Comparison of ENCODE assay signal across 11 cellular contexts in the genomic region with DNA sequence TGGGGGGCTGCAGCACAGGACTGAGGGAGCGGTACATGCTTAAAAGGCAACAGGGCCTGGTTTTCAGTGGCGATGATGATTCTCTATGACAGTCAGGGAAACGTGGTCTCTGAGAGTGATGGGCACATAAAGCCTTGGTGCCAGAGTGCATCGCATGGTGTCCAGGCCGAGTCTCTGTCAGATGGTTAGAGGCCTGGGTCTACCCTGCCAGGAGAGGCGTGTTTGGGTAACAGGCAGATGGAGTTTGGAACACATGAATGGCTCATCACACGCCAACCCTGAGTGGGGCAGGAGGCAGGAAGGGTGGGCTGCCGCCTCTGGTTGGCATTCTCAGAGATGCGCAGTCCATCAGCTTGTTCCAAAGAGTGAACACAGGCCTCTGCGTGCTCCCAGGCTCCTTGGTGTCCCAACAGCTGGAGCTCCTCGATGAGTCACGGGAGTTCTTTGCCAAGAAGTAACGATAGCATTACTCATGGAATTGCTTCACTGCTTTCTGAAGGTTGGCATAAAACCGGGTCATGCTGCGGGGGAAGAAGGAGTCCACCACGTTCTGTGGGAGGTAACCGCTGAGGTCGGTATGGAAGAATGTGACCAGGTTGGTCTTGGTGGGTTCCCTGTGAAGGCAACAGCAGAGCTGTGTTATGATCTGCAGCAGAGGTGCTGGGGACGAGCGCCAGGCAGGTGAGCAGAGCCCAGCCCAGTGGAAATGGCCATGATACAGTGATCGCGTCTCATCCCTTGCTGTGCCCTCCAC. TPM values are rescaled to one million over a fixed set of nuclear protein-coding genes. Genes with fewer than 3 reads are reported as not detected.
A peak's percentile ranks its signal among the peaks of the same experiment; 100 is the strongest.
DNase-seq lines count a peak whose midpoint lies in the region; ATAC-seq and TF ChIP-seq lines count a peak whose summit lies in the region.
"Had no signal": no experiment of that assay in that cellular context is flagged by ENCODE, and none has a peak within 500 bp of the region (broad histone marks: within the 10 kb centered on the region; RNA-seq: fewer than 3 reads in every experiment).

No MANE protein-coding gene starts in this region.

- H3K4me3 ChIP-seq in astrocyte of the cerebellum (ENCODE audit: low read depth, low read length) (no peak overlapping the region), transverse colon (no peak overlapping the region)
- H3K4me3 ChIP-seq: right lobe of liver, SK-N-MC had no signal

- no peaks in the 10 kb centered on the region for H3K9me3 ChIP-seq in transverse colon
- H3K9me3 ChIP-seq: right lobe of liver had no signal

- ATAC-seq in GM21423 (IDR thresholded peaks at IDR 0.05; ENCODE audit: unreplicated experiment) = no peak
- ATAC-seq in GM21717 (IDR thresholded peaks at IDR 0.05; ENCODE audit: unreplicated experiment) = no peak
- no peak for ATAC-seq in GM21619 (IDR thresholded peaks at IDR 0.05; ENCODE audit: unreplicated experiment)

- intact Hi-C loops in transverse colon (cut with DNase I; ENCODE audit: low total_unique reads) = no loop called here

- 72 to 81% methylated on average over 9 to 22 of the region's 22 CpGs for WGBS in transverse colon (ENCODE audit: low coverage in 1 of 2), 2 donors

- in situ Hi-C loops in astrocyte of the cerebellum (cut with HindIII; ENCODE audit: low sequenced_read_pairs) (no loop called here), transverse colon (cut with MboI; ENCODE audit: low pct_ligation_motif_present in 1 of 4, low pct_unique_long_range_greater_than_20kb in 1 of 4, low sequenced_read_pairs in 3 of 4) (no loop called here)

- no peak for TF ChIP-seq POLR2A in transverse colon (IDR thresholded peaks at IDR 0.05)

- TF ChIP-seq CTCF in astrocyte of the cerebellum (IDR thresholded peaks at IDR 0.05; ENCODE audit: low read depth, low read length, missing control alignments) = no peak
- no peak for TF ChIP-seq CTCF in transverse colon (IDR thresholded peaks at IDR 0.05)

- no peaks in the 10 kb centered on the region for H3K27me3 ChIP-seq in transverse colon
- H3K27me3 ChIP-seq: right lobe of liver had no signal

- H3K36me3 ChIP-seq in transverse colon = peaks cover 0 to 15% (median 2%) of the 10 kb centered on the region in 4 donors

- DNase-seq in DMS 273 (lab: John Stamatoyannopoulos, UW; ENCODE audit: unreplicated experiment) (peak; percentile 48), DMS 273 treated with DMSO at 0.1 percent for 48 hours (lab: John Stamatoyannopoulos, UW) (no peak), astrocyte of the cerebellum (ENCODE audit: low read depth) (peak; percentile 99), kidney tubule cell (ENCODE audit: low spot score) (peak; percentile 99), transverse colon (peak; percentile 57)

- no peak for TF ChIP-seq EP300 in transverse colon (IDR thresholded peaks at IDR 0.05; ENCODE audit: low read depth)

- peaks cover 0 to 14% (median 5%) of the 10 kb centered on the region in 4 donors for H3K4me1 ChIP-seq in transverse colon

- peak overlapping the region; percentile 65 to 75 (median 68) for H3K27ac ChIP-seq in transverse colon
- H3K27ac ChIP-seq: 22Rv1, SK-N-MC had no signal

RNA-seq across cellular contexts. Expression of a gene that starts 11.0 kb away (rescaled TPM):
- total RNA-seq in transverse colon = 10 to 100 TPM; 11.2 to 54.5 (median 41.3) TPM
